In the genomic region with DNA sequence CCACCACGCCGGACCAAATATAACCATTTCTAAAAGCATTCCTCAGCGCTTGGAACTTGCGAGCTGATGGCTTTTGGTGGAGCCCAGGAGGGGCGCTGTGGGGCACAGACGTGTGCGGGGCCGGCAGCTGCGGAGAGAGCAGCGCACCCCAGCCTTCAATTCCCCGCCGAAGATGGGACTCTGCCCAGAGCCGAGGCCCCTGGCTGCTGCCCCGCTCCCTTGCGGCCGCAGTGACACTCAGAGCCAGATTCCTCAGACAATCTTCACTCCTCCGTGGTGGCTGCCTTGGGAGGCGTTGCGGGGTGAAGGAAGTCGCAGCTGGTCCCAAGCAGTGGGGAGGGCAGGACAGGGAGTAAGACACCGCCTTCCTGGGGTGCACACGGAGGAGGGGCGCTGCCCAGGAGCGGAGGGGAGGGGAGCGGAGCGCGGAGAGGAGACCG, we compare ENCODE assay signal across 8 cellular contexts.
DNase-seq lines count a peak whose midpoint lies in the region; ATAC-seq, FAIRE-seq and TF ChIP-seq lines count a peak whose summit lies in the region.

No MANE protein-coding gene starts in this region.

- H3K36me3 Mint-ChIP-seq in astrocyte (ENCODE audit: low read depth, unreplicated experiment): peaks cover 10% of the 10 kb centered on the region

- ATAC-seq in pancreas (peak; percentile 83 to 92 (median 90)), GM18858 (IDR thresholded peaks at IDR 0.05; ENCODE audit: unreplicated experiment) (no peak), GM18520 (IDR thresholded peaks at IDR 0.05; ENCODE audit: unreplicated experiment) (no peak)

- 0 to 4% methylated on average over 24 to 28 of the region's 28 CpGs for WGBS in pancreas, 2 donors

- H3K4me3 Mint-ChIP-seq in astrocyte (ENCODE audit: unreplicated experiment): peak overlapping the region; percentile 74

- DNase-seq in GM19239 (ENCODE audit: insufficient read length, low spot score): peak; percentile 43
- peak in 1 of 2 experiments; percentile 42 for DNase-seq in SJSA1 (ENCODE audit: low read depth in 1 of 2, low spot score in 2 of 2)
- DNase-seq in astrocyte (ENCODE audit: low read depth): peak; percentile 34
- peak; percentile 64 for DNase-seq in left ventricle myocardium inferior
- peak; percentile 52 to 80 (median 58) for DNase-seq in pancreas
- no peak for DNase-seq in NCI-H1417 treated with DMSO at 0.1 percent for 48 hours (lab: John Stamatoyannopoulos, UW)

- no peak overlapping the region for H3K27ac Mint-ChIP-seq in astrocyte (ENCODE audit: unreplicated experiment)

- peak; percentile 52 for TF ChIP-seq CTCF in astrocyte (IDR thresholded peaks at IDR 0.05; ENCODE audit: insufficient read depth, low read depth, low read length)
- TF ChIP-seq CTCF in left ventricle myocardium inferior (IDR thresholded peaks at IDR 0.05; ENCODE audit: borderline replicate concordance): peak; percentile 75
- TF ChIP-seq CTCF in pancreas (IDR thresholded peaks at IDR 0.05): peak; percentile 19 to 44 (median 40)

- FAIRE-seq in GM19239 (lab: Jason Lieb, UNC) (no peak), astrocyte (lab: Jason Lieb, UNC) (no peak), pancreas (lab: Jason Lieb, UNC) (no peak)

- peaks cover 23% of the 10 kb centered on the region for H3K4me1 ChIP-seq in SJSA1 (replicated peaks)
- peaks cover 15% of the 10 kb centered on the region for H3K4me1 ChIP-seq in astrocyte (ENCODE audit: insufficient read depth, low read length)
- H3K4me1 ChIP-seq in left ventricle myocardium inferior: peaks cover 34% of the 10 kb centered on the region
- peaks cover 0 to 6% (median 4%) of the 10 kb centered on the region in 3 donors for H3K4me1 ChIP-seq in pancreas

- peak overlapping the region; percentile 85 for H2AFZ ChIP-seq in astrocyte (ENCODE audit: low read depth, low read length)

- H3K79me2 ChIP-seq in astrocyte (ENCODE audit: insufficient read depth, low read length): no peaks in the 10 kb centered on the region

- H3K4me1 Mint-ChIP-seq in astrocyte (ENCODE audit: low read depth, unreplicated experiment): peaks cover 2% of the 10 kb centered on the region

- H3K27ac ChIP-seq in SJSA1: no peak overlapping the region
- no peak overlapping the region for H3K27ac ChIP-seq in astrocyte (ENCODE audit: low read depth, low read length)
- peak overlapping the region; percentile 45 for H3K27ac ChIP-seq in left ventricle myocardium inferior (replicated peaks)
- no peak overlapping the region for H3K27ac ChIP-seq in pancreas

- 0 out of 2 replicates have a peak, but pooled peaks cover 2% of the 10 kb centered on the region for H3K9me3 ChIP-seq in SJSA1 (replicated peaks)
- H3K9me3 ChIP-seq in astrocyte (ENCODE audit: insufficient read depth, low read depth, low read length): no peaks in the 10 kb centered on the region
- no peaks in the 10 kb centered on the region for H3K9me3 ChIP-seq in left ventricle myocardium inferior (replicated peaks)
- no peaks in the 10 kb centered on the region for H3K9me3 ChIP-seq in pancreas

- intact Hi-C loops in left ventricle myocardium inferior (cut with micrococcal nuclease): no loop called here
- intact Hi-C loops in pancreas (cut with DNase I): no loop called here

- H4K20me1 ChIP-seq in astrocyte (ENCODE audit: insufficient read depth, low read length): no peaks in the 10 kb centered on the region

- H3K4me3 ChIP-seq in SJSA1: peak overlapping the region; percentile 20
- H3K4me3 ChIP-seq in astrocyte (ENCODE audit: insufficient read depth, low read depth, low read length): peak overlapping the region; percentile 41
- H3K4me3 ChIP-seq in left ventricle myocardium inferior: peak overlapping the region; percentile 71
- peak overlapping the region; percentile 4 to 65 (median 40) for H3K4me3 ChIP-seq in pancreas

- H3K4me2 ChIP-seq in astrocyte (ENCODE audit: low read length): peak overlapping the region; percentile 90

- peaks cover 4% of the 10 kb centered on the region for H3K9me3 Mint-ChIP-seq in astrocyte (ENCODE audit: unreplicated experiment)

- H3K9ac ChIP-seq in astrocyte (ENCODE audit: low read length): peak overlapping the region; percentile 46

- H3K27me3 ChIP-seq in SJSA1 (replicated peaks) (peaks cover 19% of the 10 kb centered on the region), astrocyte (ENCODE audit: insufficient read depth, low read length) (peaks cover 12% of the 10 kb centered on the region), left ventricle myocardium inferior (ENCODE audit: low read depth) (no peaks in the 10 kb centered on the region), pancreas (no peaks in the 10 kb centered on the region)

- peaks cover 56% of the 10 kb centered on the region for H3K27me3 Mint-ChIP-seq in astrocyte (ENCODE audit: low read depth, unreplicated experiment)

- H3K36me3 ChIP-seq in SJSA1: no peaks in the 10 kb centered on the region
- H3K36me3 ChIP-seq in astrocyte (ENCODE audit: insufficient read depth, low read length): no peaks in the 10 kb centered on the region
- H3K36me3 ChIP-seq in left ventricle myocardium inferior: no peaks in the 10 kb centered on the region
- no peaks in the 10 kb centered on the region for H3K36me3 ChIP-seq in pancreas

Comparison
In these comparisons a context has a peak if more than half of its experiments do, and no peak if none do; other contexts are left out.
1. H3K4me3 ChIP-seq: peak in every context shown above with its lines; median percentile 71 in left ventricle myocardium inferior; 41 in astrocyte; 40 in pancreas; 20 in SJSA1.
2. ATAC-seq: peak in pancreas (4 of 4); none in GM18858 (single experiment) and GM18520 (single experiment).
3. Peak in every context shown above with its lines, with median percentiles within 50 percentile points of each other: CTCF ChIP-seq.